9 cellular contexts compared by ENCODE assay signal in the genomic region with DNA sequence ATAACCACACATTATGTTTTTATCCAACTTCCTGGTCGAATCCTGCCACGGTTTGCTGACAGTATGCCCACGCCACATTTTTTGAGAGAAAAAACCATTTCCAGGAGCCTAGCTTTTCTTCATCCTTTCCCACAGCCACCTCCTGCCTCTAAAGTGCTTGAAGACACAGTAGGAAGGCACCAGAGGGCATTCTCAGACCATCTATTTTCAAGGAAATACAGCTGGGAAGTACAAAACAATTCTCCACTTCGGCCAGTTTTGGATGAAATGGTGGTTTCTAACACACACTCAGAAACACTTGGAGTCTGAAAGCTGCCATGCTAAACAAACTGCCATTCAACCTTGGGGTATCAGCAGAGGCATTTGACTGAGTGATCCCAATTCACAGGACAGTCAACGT.
DNase-seq lines count a peak whose midpoint lies in the region; ATAC-seq and TF ChIP-seq lines count a peak whose summit lies in the region.
"Had no signal": no experiment of that assay in that cellular context is flagged by ENCODE, and none has a peak within 500 bp of the region (broad histone marks: within the 10 kb centered on the region; RNA-seq: fewer than 3 reads in every experiment).

No MANE protein-coding gene starts in this region.

- no peak overlapping the region for H3K23ac ChIP-seq in neuronal stem cell (ENCODE audit: low read depth, low read length, poor library complexity)

- H3K9me3 ChIP-seq in neuronal stem cell (replicated peaks in 1 of 2; ENCODE audit: control insufficient read depth in 2 of 2, insufficient read depth in 1 of 2, low read depth in 1 of 2, low read length in 2 of 2), result no peaks in the 10 kb centered on the region

- H3K27me3 ChIP-seq in neuronal stem cell (ENCODE audit: control insufficient read depth in 3 of 3, insufficient read depth in 3 of 3, low read depth in 1 of 3, low read length in 3 of 3), result no peaks in the 10 kb centered on the region

- no peak overlapping the region for H2BK12ac ChIP-seq in neuronal stem cell (ENCODE audit: low read length)

- H3K4ac ChIP-seq in neuronal stem cell (ENCODE audit: low read length), result no peak overlapping the region

- H3K4me2 ChIP-seq in neuronal stem cell (ENCODE audit: insufficient read depth, low read length, poor library complexity, severe bottlenecking), result no peak overlapping the region

- DNase-seq in EL (peak; percentile 50), NOMO-1 treated with DMSO at 0.1 percent for 48 hours (lab: John Stamatoyannopoulos, UW; ENCODE audit: unreplicated experiment) (peak; percentile 74), epithelial cell of esophagus (ENCODE audit: low read depth) (peak; percentile 74), neuronal stem cell (ENCODE audit: low spot score) (no peak), GM19238 (ENCODE audit: insufficient read length, low spot score) (no peak)
- DNase-seq: stimulated activated naive CD4-positive, alpha-beta T cell treated with Interleukin-2 at 50 U/mL for 16 hours had no signal

- H3K4me1 ChIP-seq in neuronal stem cell (ENCODE audit: control insufficient read depth in 2 of 2, insufficient read depth in 1 of 2, low read depth in 1 of 2, low read length in 2 of 2), result peaks cover 10 to 15% of the 10 kb centered on the region in 2 donors

- no peak overlapping the region for H3K14ac ChIP-seq in neuronal stem cell (ENCODE audit: low read length)

- no peak overlapping the region for H4K8ac ChIP-seq in neuronal stem cell (ENCODE audit: low read depth, low read length)

- ATAC-seq in HG02840 (IDR thresholded peaks at IDR 0.05; ENCODE audit: low FRiP score, unreplicated experiment), result no peak
- ATAC-seq in GM21367 (IDR thresholded peaks at IDR 0.05; ENCODE audit: unreplicated experiment), result no peak
- no peak for ATAC-seq in HG03354 (IDR thresholded peaks at IDR 0.05; ENCODE audit: poor library complexity, severe bottlenecking, unreplicated experiment)

- H2BK15ac ChIP-seq in neuronal stem cell (ENCODE audit: low read length), result no peak overlapping the region

- no peak overlapping the region for H2BK5ac ChIP-seq in neuronal stem cell (ENCODE audit: low read length)

- no peak overlapping the region for H3K18ac ChIP-seq in neuronal stem cell (ENCODE audit: low read length)

- H2AFZ ChIP-seq in neuronal stem cell (ENCODE audit: low read length), result peak overlapping the region; percentile 60

- H3K79me1 ChIP-seq in neuronal stem cell (ENCODE audit: low read depth, low read length), result no peaks in the 10 kb centered on the region

- H3K36me3 ChIP-seq in neuronal stem cell (replicated peaks in 1 of 2; ENCODE audit: control insufficient read depth in 2 of 2, insufficient read depth in 2 of 2, low read length in 2 of 2), result no peaks in the 10 kb centered on the region

- H3K4me3 ChIP-seq in epithelial cell of esophagus (ENCODE audit: low read length) (no peak overlapping the region), neuronal stem cell (ENCODE audit: low read length in 2 of 2) (no peak overlapping the region)

- no CpG with 5 or more reads among the region's 5 CpGs for WGBS in neuronal stem cell (ENCODE audit: extremely low coverage in 2 of 2, insufficient read length in 2 of 2, insufficient replicate concordance in 1 of 2), 2 donors

- no peak overlapping the region for H3K27ac ChIP-seq in neuronal stem cell (replicated peaks; ENCODE audit: low read length)

- no peak overlapping the region for H2AK5ac ChIP-seq in neuronal stem cell (ENCODE audit: low read depth, low read length)

- no peak overlapping the region for H3K9ac ChIP-seq in neuronal stem cell (ENCODE audit: low read depth, low read length, poor library complexity)

- no peak overlapping the region for H4K91ac ChIP-seq in neuronal stem cell (ENCODE audit: low read depth, low read length, poor library complexity)

- peak; percentile 56 for TF ChIP-seq CTCF in epithelial cell of esophagus (IDR thresholded peaks at IDR 0.05; ENCODE audit: insufficient read depth, low read depth, low read length, missing control alignments)

- no peak overlapping the region for H2BK120ac ChIP-seq in neuronal stem cell (ENCODE audit: low read depth, low read length)

Comparison
In these comparisons a context has a peak if more than half of its experiments do, and no peak if none do; other contexts are left out.
1. DNase-seq: peak in EL (single experiment), NOMO-1 treated with DMSO at 0.1 percent for 48 hours (single experiment) and epithelial cell of esophagus (single experiment); none in neuronal stem cell (single experiment) and GM19238 (single experiment).